8 cellular contexts compared by ENCODE assay signal in genomic region chr17:64145460-64145750, GRCh38. TPM values are rescaled to one million over a fixed set of nuclear protein-coding genes. Genes with fewer than 3 reads are reported as not detected.
DNase-seq lines count a peak whose midpoint lies in the region; ATAC-seq and TF ChIP-seq lines count a peak whose summit lies in the region.

No MANE protein-coding gene starts in this region.

- no peaks in the 10 kb centered on the region for H3K27me3 Mint-ChIP-seq in CD8-positive, alpha-beta memory T cell
- H3K27me3 Mint-ChIP-seq in nephron progenitor cell (ENCODE audit: low read depth, poor library complexity) = no peaks in the 10 kb centered on the region

- H3K27me3 ChIP-seq in CD8-positive, alpha-beta memory T cell (ENCODE audit: insufficient read depth, low read length, poor library complexity, severe bottlenecking) = no peaks in the 10 kb centered on the region
- no peaks in the 10 kb centered on the region for H3K27me3 ChIP-seq in effector memory CD4-positive, alpha-beta T cell (replicated peaks; ENCODE audit: control insufficient read depth, insufficient read depth, low read length, poor library complexity, severe bottlenecking)
- no peaks in the 10 kb centered on the region for H3K27me3 ChIP-seq in neuron (ENCODE audit: insufficient read depth, low read length)

- H3K36me3 ChIP-seq in CD8-positive, alpha-beta memory T cell (ENCODE audit: insufficient read depth, low read length) = no peaks in the 10 kb centered on the region
- H3K36me3 ChIP-seq in effector memory CD4-positive, alpha-beta T cell (ENCODE audit: control insufficient read depth, insufficient read depth, low read length) = peaks cover 6% of the 10 kb centered on the region
- H3K36me3 ChIP-seq in neuron (ENCODE audit: insufficient read depth, low read length) = peaks cover 7% of the 10 kb centered on the region

- CTCF ChIA-PET in CD8-positive, alpha-beta memory T cell (lab: Charles Lee) = interaction anchor here (0.9 to 3.1 kb wide), 14 partner anchors 12 to 241 kb away, joined by 3 to 15 read pairs (median 6); partner anchors contain the start of genes CD79B, ERN1 and ICAM2

- peaks cover 20 to 26% (median 26%) of the 10 kb centered on the region in 3 donors for H3K4me1 Mint-ChIP-seq in CD8-positive, alpha-beta memory T cell
- peaks cover 26% of the 10 kb centered on the region for H3K4me1 Mint-ChIP-seq in nephron progenitor cell

- H3K36me3 Mint-ChIP-seq in CD8-positive, alpha-beta memory T cell = peaks cover 0 to 19% (median 8%) of the 10 kb centered on the region in 3 donors
- peaks cover 23% of the 10 kb centered on the region for H3K36me3 Mint-ChIP-seq in nephron progenitor cell (ENCODE audit: low read depth)

- no peak overlapping the region for H3K27ac Mint-ChIP-seq in CD8-positive, alpha-beta memory T cell
- H3K27ac Mint-ChIP-seq in nephron progenitor cell = no peak overlapping the region

- H3K9me3 ChIP-seq in CD8-positive, alpha-beta memory T cell (ENCODE audit: low read length) = no peaks in the 10 kb centered on the region
- H3K9me3 ChIP-seq in effector memory CD4-positive, alpha-beta T cell (ENCODE audit: control insufficient read depth, low read length) = no peaks in the 10 kb centered on the region
- no peaks in the 10 kb centered on the region for H3K9me3 ChIP-seq in neuron (ENCODE audit: low read length)

- H3K27ac ChIP-seq in CD8-positive, alpha-beta memory T cell (ENCODE audit: low read depth, low read length) = peak overlapping the region; percentile 83
- H3K27ac ChIP-seq in effector memory CD4-positive, alpha-beta T cell (ENCODE audit: insufficient read depth, low read length, poor library complexity, severe bottlenecking) = peak overlapping the region; percentile 84

- peak overlapping the region; percentile 86 for H3K4me3 ChIP-seq in CD8-positive, alpha-beta memory T cell (ENCODE audit: low read length)
- H3K4me3 ChIP-seq in effector memory CD4-positive, alpha-beta T cell (ENCODE audit: insufficient read depth, low read depth, low read length, poor library complexity, severe bottlenecking) = peak overlapping the region; percentile 91
- H3K4me3 ChIP-seq in neuron (ENCODE audit: low read length) = peak overlapping the region; percentile 54

- peaks cover 25% of the 10 kb centered on the region for H3K4me1 ChIP-seq in CD8-positive, alpha-beta memory T cell (ENCODE audit: insufficient read depth, low read length)
- H3K4me1 ChIP-seq in effector memory CD4-positive, alpha-beta T cell (ENCODE audit: control insufficient read depth, insufficient read depth, low read length, poor library complexity, severe bottlenecking) = peaks cover 12% of the 10 kb centered on the region
- H3K4me1 ChIP-seq in neuron (ENCODE audit: insufficient read depth, low read length) = peaks cover 12% of the 10 kb centered on the region

- no peaks in the 10 kb centered on the region for H3K9me3 Mint-ChIP-seq in CD8-positive, alpha-beta memory T cell
- H3K9me3 Mint-ChIP-seq in nephron progenitor cell = no peaks in the 10 kb centered on the region

- no peak overlapping the region for H2AFZ ChIP-seq in neuron (ENCODE audit: low read depth, low read length)

- TF ChIP-seq CTCF in nephron progenitor cell (IDR thresholded peaks at IDR 0.05) = no peak

- no peak overlapping the region for H3K4me3 Mint-ChIP-seq in CD8-positive, alpha-beta memory T cell
- H3K4me3 Mint-ChIP-seq in nephron progenitor cell = no peak overlapping the region

- POLR2A ChIA-PET in CD8-positive, alpha-beta memory T cell (lab: Charles Lee) = interaction anchor here (0.6 to 3.6 kb wide), 30 partner anchors 10 to 911 kb away, joined by 3 to 44 read pairs (median 5); partner anchors contain the start of genes CD79B, CEP95, DDX5 and ERN1

- ATAC-seq in HG03196 (IDR thresholded peaks at IDR 0.05; ENCODE audit: unreplicated experiment) (peak; percentile 7), HG02938 (IDR thresholded peaks at IDR 0.05; ENCODE audit: unreplicated experiment) (no peak)

- no peak for DNase-seq in CD8-positive, alpha-beta memory T cell
- DNase-seq in effector memory CD4-positive, alpha-beta T cell = no peak
- DNase-seq in SHP77 (lab: John Stamatoyannopoulos, UW) (no peak), nephron progenitor cell (no peak), COR-L47 (lab: John Stamatoyannopoulos, UW) (no peak)

RNA-seq across cellular contexts. Expression of gene ERN1, which starts 15.5 kb away (rescaled TPM):
- total RNA-seq in CD8-positive, alpha-beta memory T cell = 10 to 100 TPM; 24.7 to 25.5 TPM
- polyA plus RNA-seq in CD8-positive, alpha-beta memory T cell = 92.1 TPM
